In the genomic region with DNA sequence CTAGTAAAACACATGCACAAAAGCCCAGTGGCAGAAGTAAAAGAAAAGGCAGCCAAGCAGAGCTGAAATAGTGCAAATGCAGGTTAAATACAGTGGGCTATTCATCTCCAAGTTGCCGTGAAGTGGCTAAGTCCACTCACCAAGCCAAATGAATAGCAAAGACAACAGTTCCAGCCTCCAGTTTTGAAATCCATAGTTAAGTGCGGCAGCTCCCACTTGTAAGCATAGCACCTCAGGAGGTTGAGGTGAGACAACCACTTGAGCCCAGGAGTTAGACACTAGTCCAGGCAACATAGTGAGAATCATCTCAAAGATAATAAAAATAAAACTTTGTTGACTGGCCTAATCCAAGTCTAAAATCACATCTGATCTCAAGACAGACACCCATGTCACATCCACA, we compare ENCODE assay signal across 23 cellular contexts. TPM values are rescaled to one million over a fixed set of nuclear protein-coding genes. Genes with fewer than 3 reads are reported as not detected.
DNase-seq lines count a peak whose midpoint lies in the region; ATAC-seq and TF ChIP-seq lines count a peak whose summit lies in the region.
"Had no signal": no experiment of that assay in that cellular context is flagged by ENCODE, and none has a peak within 500 bp of the region (broad histone marks: within the 10 kb centered on the region; RNA-seq: fewer than 3 reads in every experiment).

No MANE protein-coding gene starts in this region.

- H3K27ac Mint-ChIP-seq in WTC11 = peak overlapping the region; percentile 57; the same call in 1 of the 2 replicates
- H3K27ac Mint-ChIP-seq: CD4-positive, alpha-beta memory T cell; T-cell had no signal

- H3K4me3 Mint-ChIP-seq in WTC11 = no peak overlapping the region
- H3K4me3 Mint-ChIP-seq: CD4-positive, alpha-beta memory T cell; IgD-negative memory B cell; T-cell had no signal

- no peak overlapping the region for H3K27ac ChIP-seq in upper lobe of right lung
- H3K27ac ChIP-seq: BLaER1 had no signal

- peaks cover 10% of the 10 kb centered on the region for H3K36me3 Mint-ChIP-seq in WTC11
- H3K36me3 Mint-ChIP-seq: IgD-negative memory B cell had no signal

- peak; percentile 9 for DNase-seq in NCI-H82 (lab: John Stamatoyannopoulos, UW)
- no peak for DNase-seq in NCI-H82 treated with DMSO at 0.1 percent for 48 hours (lab: John Stamatoyannopoulos, UW; ENCODE audit: unreplicated experiment)
- peak; percentile 42 to 52 for DNase-seq in NCI-H187 (lab: John Stamatoyannopoulos, UW)
- no peak for DNase-seq in WTC11 (ENCODE audit: low spot score)
- no peak for DNase-seq in upper lobe of right lung
- DNase-seq in dermis blood vessel endothelial cell = no peak
- DNase-seq: CD4-positive, alpha-beta memory T cell; DMS153; H7; Kasumi-1; MM.1S; NCI-H1092; NCI-H1436 treated with DMSO at 0.1 percent for 48 hours; NCI-H2081 treated with DMSO at 0.1 percent for 48 hours; NCI-H446; RPMI8226; SIG-M5; T-cell had no signal

- H3K27me3 ChIP-seq in upper lobe of right lung = no peaks in the 10 kb centered on the region
- H3K27me3 ChIP-seq: BLaER1 had no signal

- H3K4me3 ChIP-seq in upper lobe of right lung = no peak overlapping the region
- H3K4me3 ChIP-seq: BLaER1 had no signal

- intact Hi-C loops in upper lobe of right lung (cut with DNase I) = no loop called here

- ATAC-seq in WTC11 = no peak
- peak; percentile 42 for ATAC-seq in upper lobe of right lung
- ATAC-seq in GM21619 (IDR thresholded peaks at IDR 0.05; ENCODE audit: unreplicated experiment) = no peak
- no peak for ATAC-seq in HG02970 (IDR thresholded peaks at IDR 0.05; ENCODE audit: low FRiP score, unreplicated experiment)
- ATAC-seq: SK-N-SH treated with all-trans-retinoic acid at 6 μM for 48 hours, T-cell had no signal

- CTCF ChIA-PET in WTC11 (lab: Charles Lee) = interaction anchor here (1.6 kb wide), 1 partner anchor 515 kb away, joined by 3 read pairs; no protein-coding TSS in a partner anchor

- POLR2A ChIA-PET in WTC11 (lab: Charles Lee) = interaction anchor here (0.9 kb wide), 1 partner anchor 10 kb away, joined by 4 read pairs; the partner anchor contains the start of gene PHLDA1

- H3K9me3 ChIP-seq in upper lobe of right lung = no peaks in the 10 kb centered on the region
- H3K9me3 ChIP-seq: BLaER1 had no signal

- H3K4me1 Mint-ChIP-seq in WTC11 = peaks cover 46% of the 10 kb centered on the region

- H3K4me1 ChIP-seq in upper lobe of right lung = no peaks in the 10 kb centered on the region
- H3K4me1 ChIP-seq: BLaER1 had no signal

- H3K36me3 ChIP-seq in upper lobe of right lung = peaks cover 22% of the 10 kb centered on the region

- H3K27me3 Mint-ChIP-seq in WTC11 (ENCODE audit: low read depth) = no peaks in the 10 kb centered on the region
- H3K27me3 Mint-ChIP-seq: CD4-positive, alpha-beta memory T cell; IgD-negative memory B cell; T-cell had no signal

- H3K9me3 Mint-ChIP-seq in WTC11 = no peaks in the 10 kb centered on the region
- H3K9me3 Mint-ChIP-seq: CD4-positive, alpha-beta memory T cell; IgD-negative memory B cell; T-cell had no signal

- no peak for TF ChIP-seq CTCF in WTC11 (IDR thresholded peaks at IDR 0.05)
- no peak for TF ChIP-seq CTCF in upper lobe of right lung (IDR thresholded peaks at IDR 0.05)

TF ChIP-seq in WTC11, 78 proteins besides CTCF, POLR2A, EP300 and RAD21:
- TF ChIP-seq, protein P1, sequence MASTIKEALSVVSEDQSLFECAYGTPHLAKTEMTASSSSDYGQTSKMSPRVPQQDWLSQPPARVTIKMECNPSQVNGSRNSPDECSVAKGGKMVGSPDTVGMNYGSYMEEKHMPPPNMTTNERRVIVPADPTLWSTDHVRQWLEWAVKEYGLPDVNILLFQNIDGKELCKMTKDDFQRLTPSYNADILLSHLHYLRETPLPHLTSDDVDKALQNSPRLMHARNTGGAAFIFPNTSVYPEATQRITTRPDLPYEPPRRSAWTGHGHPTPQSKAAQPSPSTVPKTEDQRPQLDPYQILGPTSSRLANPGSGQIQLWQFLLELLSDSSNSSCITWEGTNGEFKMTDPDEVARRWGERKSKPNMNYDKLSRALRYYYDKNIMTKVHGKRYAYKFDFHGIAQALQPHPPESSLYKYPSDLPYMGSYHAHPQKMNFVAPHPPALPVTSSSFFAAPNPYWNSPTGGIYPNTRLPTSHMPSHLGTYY (CRISPR knock-in tag; IDR thresholded peaks at IDR 0.05) = no peak
- TF ChIP-seq E2F1 (CRISPR knock-in tag; IDR thresholded peaks at IDR 0.05) = no peak
- no peak for TF ChIP-seq KAT7 (CRISPR knock-in tag; IDR thresholded peaks at IDR 0.05; ENCODE audit: borderline replicate concordance)
- TF ChIP-seq NR2C2 (CRISPR knock-in tag; IDR thresholded peaks at IDR 0.05) = no peak
- TF ChIP-seq, protein P2, sequence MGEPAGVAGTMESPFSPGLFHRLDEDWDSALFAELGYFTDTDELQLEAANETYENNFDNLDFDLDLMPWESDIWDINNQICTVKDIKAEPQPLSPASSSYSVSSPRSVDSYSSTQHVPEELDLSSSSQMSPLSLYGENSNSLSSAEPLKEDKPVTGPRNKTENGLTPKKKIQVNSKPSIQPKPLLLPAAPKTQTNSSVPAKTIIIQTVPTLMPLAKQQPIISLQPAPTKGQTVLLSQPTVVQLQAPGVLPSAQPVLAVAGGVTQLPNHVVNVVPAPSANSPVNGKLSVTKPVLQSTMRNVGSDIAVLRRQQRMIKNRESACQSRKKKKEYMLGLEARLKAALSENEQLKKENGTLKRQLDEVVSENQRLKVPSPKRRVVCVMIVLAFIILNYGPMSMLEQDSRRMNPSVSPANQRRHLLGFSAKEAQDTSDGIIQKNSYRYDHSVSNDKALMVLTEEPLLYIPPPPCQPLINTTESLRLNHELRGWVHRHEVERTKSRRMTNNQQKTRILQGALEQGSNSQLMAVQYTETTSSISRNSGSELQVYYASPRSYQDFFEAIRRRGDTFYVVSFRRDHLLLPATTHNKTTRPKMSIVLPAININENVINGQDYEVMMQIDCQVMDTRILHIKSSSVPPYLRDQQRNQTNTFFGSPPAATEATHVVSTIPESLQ (CRISPR knock-in tag; IDR thresholded peaks at IDR 0.05) = no peak
- no peak for TF ChIP-seq ZNF138 (CRISPR knock-in tag; conservative IDR thresholded peaks at IDR 0.05)
- no peak for TF ChIP-seq NFYB (CRISPR knock-in tag; conservative IDR thresholded peaks at IDR 0.05; ENCODE audit: low read depth)
- TF ChIP-seq IRF2 (CRISPR knock-in tag; IDR thresholded peaks at IDR 0.05; ENCODE audit: borderline replicate concordance, low read depth) = no peak
- TF ChIP-seq ATF3 (CRISPR knock-in tag; conservative IDR thresholded peaks at IDR 0.05) = no peak
- TF ChIP-seq MXD4 (CRISPR knock-in tag; IDR thresholded peaks at IDR 0.05; ENCODE audit: borderline replicate concordance) = no peak
- TF ChIP-seq ZNF532 (CRISPR knock-in tag; IDR thresholded peaks at IDR 0.05; ENCODE audit: borderline replicate concordance) = no peak

RNA-seq across cellular contexts. Expression of gene PHLDA1, which starts 9.8 kb away (rescaled TPM):
- total RNA-seq in WTC11 (2021) = 34.9 to 51.3 TPM (median 51.1 TPM) in 3 replicates
- total RNA-seq in upper lobe of right lung = 16.2 TPM
- total RNA-seq in dermis blood vessel endothelial cell = 23.5 and 26.5 TPM in 2 replicates

RNA-seq across cellular contexts. Expression of gene NAP1L1, which starts 43.1 kb away (rescaled TPM):
- total RNA-seq in WTC11 (2021) (946 to 1,010 TPM (median 968 TPM) in 3 replicates), upper lobe of right lung (500 TPM), dermis blood vessel endothelial cell (253 and 400 TPM in 2 replicates)

Comparison
In these comparisons a context has a peak if more than half of its experiments do, and no peak if none do; other contexts are left out.
1. DNase-seq: peak in NCI-H82 (single experiment) and NCI-H187 (2 of 2); none in NCI-H82 treated with DMSO at 0.1 percent for 48 hours (single experiment), WTC11 (single experiment), upper lobe of right lung (single experiment) and dermis blood vessel endothelial cell (single experiment).